Comparison of ENCODE assay signal across 13 cellular contexts in genomic region chr21:31220567-31220966, GRCh38.
DNase-seq lines count a peak whose midpoint lies in the region; ATAC-seq, FAIRE-seq and TF ChIP-seq lines count a peak whose summit lies in the region.
"Had no signal": no experiment of that assay in that cellular context is flagged by ENCODE, and none has a peak within 500 bp of the region (broad histone marks: within the 10 kb centered on the region; RNA-seq: fewer than 3 reads in every experiment).

No MANE protein-coding gene starts in this region.

- H3K9ac ChIP-seq in HepG2 (ENCODE audit: insufficient read depth, low read depth, low read length) (no peak overlapping the region), adipocyte (ENCODE audit: low read length) (peak overlapping the region; percentile 48)

- H3K4me1 Mint-ChIP-seq in progenitor cell of endocrine pancreas (ENCODE audit: low read depth), result peaks cover 9% of the 10 kb centered on the region

- ATAC-seq in HepG2 (peak; percentile 71), right lobe of liver (no peak)

- H3K9me3 ChIP-seq in HepG2 (ENCODE audit: low read length) (no peaks in the 10 kb centered on the region), right lobe of liver (no peaks in the 10 kb centered on the region), adipocyte (ENCODE audit: control insufficient read depth, low read length) (no peaks in the 10 kb centered on the region), hepatocyte (ENCODE audit: low read depth) (no peaks in the 10 kb centered on the region)
- H3K9me3 ChIP-seq: esophagus squamous epithelium had no signal

- H3K27me3 Mint-ChIP-seq in progenitor cell of endocrine pancreas, result no peaks in the 10 kb centered on the region

- no peaks in the 10 kb centered on the region for H3K36me3 ChIP-seq in HepG2 (replicated peaks in 1 of 2; ENCODE audit: control insufficient read depth in 1 of 2, insufficient read depth in 2 of 2, low read length in 2 of 2)
- H3K36me3 ChIP-seq in right lobe of liver, result peaks cover 0 to 12% (median 0%) of the 10 kb centered on the region in 4 donors
- no peaks in the 10 kb centered on the region for H3K36me3 ChIP-seq in adipocyte (ENCODE audit: control insufficient read depth, insufficient read depth, low read length, severe bottlenecking)
- H3K36me3 ChIP-seq in hepatocyte (replicated peaks; ENCODE audit: insufficient read depth, low read depth), result no peaks in the 10 kb centered on the region

- intact Hi-C loops in HepG2 (cut with micrococcal nuclease; ENCODE audit: unreplicated experiment), result loop anchor here (5.0 kb wide), 1 partner anchor 62 kb away; no protein-coding TSS in a partner anchor
- intact Hi-C loops in right lobe of liver (cut with DNase I), result no loop called here

- in situ Hi-C loops in HepG2 (cut with HindIII; ENCODE audit: extremely low pct_ligation_motif_present, low pct_unique_long_range_greater_than_20kb), result no loop called here

- TF ChIP-seq RAD21 in HepG2 (CRISPR knock-in tag; IDR thresholded peaks at IDR 0.05), result no peak

- H3K27ac ChIP-seq in HepG2 (ENCODE audit: extremely low read length, insufficient read depth, low read length) (no peak overlapping the region), right lobe of liver (no peak overlapping the region), hepatocyte (peak overlapping the region; percentile 51)

- no peaks in the 10 kb centered on the region for H3K9me2 ChIP-seq in hepatocyte (replicated peaks; ENCODE audit: insufficient read depth)

- no peak overlapping the region for H2AFZ ChIP-seq in HepG2 (ENCODE audit: low read length)
- H2AFZ ChIP-seq in hepatocyte, result no peak overlapping the region

- no peaks in the 10 kb centered on the region for H3K27me3 ChIP-seq in HepG2 (ENCODE audit: control insufficient read depth in 1 of 2, insufficient read depth in 2 of 2, low read length in 2 of 2)
- no peaks in the 10 kb centered on the region for H3K27me3 ChIP-seq in right lobe of liver
- H3K27me3 ChIP-seq in adipocyte (replicated peaks; ENCODE audit: control insufficient read depth, insufficient read depth, low read length), result no peaks in the 10 kb centered on the region
- no peaks in the 10 kb centered on the region for H3K27me3 ChIP-seq in hepatocyte
- H3K27me3 ChIP-seq: esophagus squamous epithelium had no signal

- TF ChIP-seq CTCF in HepG2 (CRISPR knock-in tag; IDR thresholded peaks at IDR 0.05), result no peak
- TF ChIP-seq CTCF in right lobe of liver (IDR thresholded peaks at IDR 0.05), result no peak
- no peak for TF ChIP-seq CTCF in hepatocyte (IDR thresholded peaks at IDR 0.05; ENCODE audit: poor library complexity)
- TF ChIP-seq CTCF in progenitor cell of endocrine pancreas (IDR thresholded peaks at IDR 0.05; ENCODE audit: unreplicated experiment), result no peak

- no peaks in the 10 kb centered on the region for H3K79me2 ChIP-seq in HepG2 (ENCODE audit: insufficient read depth, low read length)
- no peaks in the 10 kb centered on the region for H3K79me2 ChIP-seq in hepatocyte

- H4K20me1 ChIP-seq in HepG2 (ENCODE audit: insufficient read depth, low read length) (no peaks in the 10 kb centered on the region), hepatocyte (ENCODE audit: insufficient read depth, poor library complexity, severe bottlenecking) (no peaks in the 10 kb centered on the region)

- no peak overlapping the region for H3K27ac Mint-ChIP-seq in progenitor cell of endocrine pancreas

- H3K4me1 ChIP-seq in HepG2 (ENCODE audit: insufficient read depth, low read length) (peaks cover 15% of the 10 kb centered on the region), right lobe of liver (no peaks in the 10 kb centered on the region), adipocyte (ENCODE audit: control insufficient read depth, insufficient read depth, low read length) (peaks cover 39% of the 10 kb centered on the region), hepatocyte (ENCODE audit: insufficient read depth) (peaks cover 14% of the 10 kb centered on the region)

- no peak overlapping the region for H3K4me3 Mint-ChIP-seq in progenitor cell of endocrine pancreas (ENCODE audit: low read depth)
- H3K4me3 Mint-ChIP-seq: H9 had no signal

- POLR2A ChIA-PET in HepG2 (lab: Yijun Ruan, JAX), result no interaction called here

- DNase-seq in HepG2 (ENCODE audit: low spot score) (peak; percentile 57), right lobe of liver (no peak), adipocyte (ENCODE audit: low read depth) (peak; percentile 47), hepatocyte (ENCODE audit: low spot score) (peak; percentile 19), urothelium cell line (ENCODE audit: low spot score) (peak; percentile 33), mucosa of gallbladder (ENCODE audit: low spot score) (no peak), NCI-H82 (lab: John Stamatoyannopoulos, UW) (no peak), progenitor cell of endocrine pancreas (ENCODE audit: low spot score, unreplicated experiment) (no peak)
- DNase-seq: esophagus squamous epithelium, H9, NCI-H2171 treated with DMSO at 0.1 percent for 48 hours, small intestine had no signal

- TF ChIP-seq POLR2A in HepG2 (IDR thresholded peaks at IDR 0.05; ENCODE audit: insufficient read depth in 1 of 2, low read depth in 2 of 2, low read length in 2 of 2), result no peak
- TF ChIP-seq POLR2A in right lobe of liver (IDR thresholded peaks at IDR 0.05), result no peak

- WGBS in HepG2 (ENCODE audit: low lambda C conversion rate), result 8% methylated on average over 1 of the region's 1 CpG
- WGBS in right lobe of liver (ENCODE audit: insufficient coverage, low coverage, low lambda C conversion rate, missing lambda C conversion rate), result 67% methylated on average over 1 of the region's 1 CpG
- 35% methylated on average over 1 of the region's 1 CpG for WGBS in hepatocyte (ENCODE audit: low lambda C conversion rate, missing lambda C conversion rate)

- BruUV-seq in HepG2 (replicated peaks; lab: Mats Ljungman, UMichigan), result no TSS peak

- CTCF ChIA-PET in HepG2 (lab: Yijun Ruan, JAX; ENCODE audit: low intra/inter-chr PET ratio, low total read pairs), result no interaction called here

- FAIRE-seq in HepG2 (lab: Jason Lieb, UNC) (no peak), urothelium cell line (lab: Jason Lieb, UNC) (no peak)
- FAIRE-seq: G401.6, small intestine had no signal

- H3K9me3 Mint-ChIP-seq in progenitor cell of endocrine pancreas (ENCODE audit: low read depth), result no peaks in the 10 kb centered on the region
- H3K9me3 Mint-ChIP-seq: H9 had no signal

- no peak overlapping the region for H3K4me2 ChIP-seq in HepG2 (ENCODE audit: low read depth, low read length)
- no peak overlapping the region for H3K4me2 ChIP-seq in hepatocyte

- no peak for TF ChIP-seq EP300 in HepG2 (IDR thresholded peaks at IDR 0.05; ENCODE audit: low read depth in 2 of 2, low read length in 2 of 2)
- no peak for TF ChIP-seq EP300 in HepG2 (CRISPR knock-in tag; IDR thresholded peaks at IDR 0.05; ENCODE audit: borderline replicate concordance)

- H3K4me3 ChIP-seq in HepG2 (replicated peaks in 1 of 3; ENCODE audit: insufficient read depth in 1 of 3, low read depth in 2 of 3, low read length in 3 of 3) (no peak overlapping the region), right lobe of liver (no peak overlapping the region), adipocyte (ENCODE audit: low read length) (peak overlapping the region; percentile 67), hepatocyte (no peak overlapping the region)
- H3K4me3 ChIP-seq: esophagus squamous epithelium had no signal

- H3K36me3 Mint-ChIP-seq in progenitor cell of endocrine pancreas (ENCODE audit: insufficient read depth), result peaks cover 15% of the 10 kb centered on the region

TF ChIP-seq in HepG2, 621 proteins besides CTCF, POLR2A, EP300 and RAD21 (continues in another document):
- no peak for TF ChIP-seq ZNF207 (IDR thresholded peaks at IDR 0.05; ENCODE audit: borderline replicate concordance)
- TF ChIP-seq ZNF740 (CRISPR knock-in tag; IDR thresholded peaks at IDR 0.05), result no peak
- no peak for TF ChIP-seq SOX13 (IDR thresholded peaks at IDR 0.05)
- TF ChIP-seq SOX13 (CRISPR knock-in tag; conservative IDR thresholded peaks at IDR 0.05 in 1 of 2, IDR thresholded peaks at IDR 0.05 in 1 of 2), result peak in 1 of 2 experiments; percentile 79; a peak in 2 of 4 replicates
- TF ChIP-seq ZNF512 (CRISPR knock-in tag; IDR thresholded peaks at IDR 0.05), result no peak
- TF ChIP-seq ZNF367 (CRISPR knock-in tag; IDR thresholded peaks at IDR 0.05; ENCODE audit: borderline replicate concordance), result no peak
- TF ChIP-seq PRPF4 (IDR thresholded peaks at IDR 0.05; ENCODE audit: low read depth, low read length, poor library complexity, severe bottlenecking), result no peak
- no peak for TF ChIP-seq ZNF282 (IDR thresholded peaks at IDR 0.05; ENCODE audit: partially characterized antibody)
- TF ChIP-seq SOX6 (IDR thresholded peaks at IDR 0.05), result no peak
- peak; percentile 63 for TF ChIP-seq SOX6 (CRISPR knock-in tag; IDR thresholded peaks at IDR 0.05)
- peak; percentile 68; the same call in 1 of the 2 replicates for TF ChIP-seq SOX5 (CRISPR knock-in tag; IDR thresholded peaks at IDR 0.05; ENCODE audit: borderline replicate concordance)
- TF ChIP-seq HNRNPUL1 (IDR thresholded peaks at IDR 0.05; ENCODE audit: low read depth, low read length), result no peak
- no peak for TF ChIP-seq ZBTB7A (CRISPR knock-in tag; IDR thresholded peaks at IDR 0.05)

Comparison
In these comparisons a context has a peak if more than half of its experiments do, and no peak if none do; other contexts are left out.
1. DNase-seq: peak in HepG2 (single experiment), adipocyte (single experiment), hepatocyte (single experiment) and urothelium cell line (single experiment); none in right lobe of liver (0 of 3), mucosa of gallbladder (single experiment), NCI-H82 (single experiment) and progenitor cell of endocrine pancreas (single experiment).